ENCODE assay signal across 12 cellular contexts in genomic region chr2:20617081-20617575, GRCh38. TPM values are rescaled to one million over a fixed set of nuclear protein-coding genes. Genes with fewer than 3 reads are reported as not detected.
A peak's percentile ranks its signal among the peaks of the same experiment; 100 is the strongest.
DNase-seq lines count a peak whose midpoint lies in the region; ATAC-seq and TF ChIP-seq lines count a peak whose summit lies in the region.
"Had no signal": no experiment of that assay in that cellular context is flagged by ENCODE, and none has a peak within 500 bp of the region (broad histone marks: within the 10 kb centered on the region; RNA-seq: fewer than 3 reads in every experiment).

No MANE protein-coding gene starts in this region.

- H3K27me3 ChIP-seq in breast epithelium = no peaks in the 10 kb centered on the region
- H3K27me3 ChIP-seq: neutrophil had no signal

- no peak for ATAC-seq in stimulated activated effector memory CD8-positive, alpha-beta T cell treated with anti-CD3 and anti-CD28 coated beads, Interleukin-12 subunit alpha, Interleukin-12 subunit beta, amount 100 ng/mL, for 72 hours
- no peak for ATAC-seq in GM21723 (IDR thresholded peaks at IDR 0.05; ENCODE audit: unreplicated experiment)
- no peak for ATAC-seq in stimulated activated naive CD8-positive, alpha-beta T cell treated with anti-CD3 and anti-CD28 coated beads, Interleukin-15, amount 100 ng/mL, for 72 hours
- ATAC-seq in GM18907 (IDR thresholded peaks at IDR 0.05; ENCODE audit: unreplicated experiment) = no peak

- no peaks in the 10 kb centered on the region for H3K27me3 Mint-ChIP-seq in stimulated activated naive CD8-positive, alpha-beta T cell treated with anti-CD3 and anti-CD28 coated beads, Interleukin-15, amount 100 ng/mL, for 72 hours

- no peak for TF ChIP-seq POLR2A in breast epithelium (IDR thresholded peaks at IDR 0.05)

- H3K36me3 Mint-ChIP-seq in stimulated activated effector memory CD8-positive, alpha-beta T cell treated with anti-CD3 and anti-CD28 coated beads, Interleukin-12 subunit alpha, Interleukin-12 subunit beta, amount 100 ng/mL, for 72 hours = peaks cover 11% of the 10 kb centered on the region

- H3K36me3 ChIP-seq in breast epithelium = no peaks in the 10 kb centered on the region

- no peaks in the 10 kb centered on the region for H3K9me3 Mint-ChIP-seq in stimulated activated effector memory CD8-positive, alpha-beta T cell treated with anti-CD3 and anti-CD28 coated beads, Interleukin-12 subunit alpha, Interleukin-12 subunit beta, amount 100 ng/mL, for 72 hours
- no peaks in the 10 kb centered on the region for H3K9me3 Mint-ChIP-seq in stimulated activated naive CD8-positive, alpha-beta T cell treated with anti-CD3 and anti-CD28 coated beads, Interleukin-15, amount 100 ng/mL, for 72 hours

- peak; percentile 2 for DNase-seq in NCI-H2029 treated with DMSO at 0.1 percent for 48 hours (lab: John Stamatoyannopoulos, UW)
- DNase-seq in breast epithelium (ENCODE audit: low spot score in 2 of 2) = peak in 1 of 2 donors; percentile 61
- DNase-seq in left kidney (ENCODE audit: low read depth, low spot score) = peak; percentile 64
- DNase-seq in stimulated activated effector memory CD8-positive, alpha-beta T cell treated with anti-CD3 and anti-CD28 coated beads, Interleukin-12 subunit alpha, Interleukin-12 subunit beta, amount 100 ng/mL, for 72 hours (ENCODE audit: low spot score in 2 of 2) = no peak
- no peak for DNase-seq in stimulated activated naive CD8-positive, alpha-beta T cell treated with anti-CD3 and anti-CD28 coated beads, Interleukin-15, amount 100 ng/mL, for 72 hours
- DNase-seq in activated gamma-delta T cell treated with Interleukin-2 at 50 U/mL for 16 hours = no peak
- DNase-seq: activated CD4-positive, CD25-positive, alpha-beta regulatory T cell; effector memory CD4-positive, alpha-beta T cell; NCI-H2081 treated with DMSO at 0.1 percent for 48 hours had no signal

- H3K4me3 ChIP-seq in breast epithelium = no peak overlapping the region

- H3K4me1 ChIP-seq in breast epithelium = peaks cover 40 to 44% of the 10 kb centered on the region in 2 donors

- intact Hi-C loops in breast epithelium (cut with DNase I; ENCODE audit: low total_unique reads) = loop anchor here (10.0 kb wide), 1 partner anchor 62 kb away; no protein-coding TSS in a partner anchor

- peak overlapping the region; percentile 90 to 97 for H3K27ac ChIP-seq in breast epithelium

- no peak overlapping the region for H3K4me3 Mint-ChIP-seq in stimulated activated effector memory CD8-positive, alpha-beta T cell treated with anti-CD3 and anti-CD28 coated beads, Interleukin-12 subunit alpha, Interleukin-12 subunit beta, amount 100 ng/mL, for 72 hours
- H3K4me3 Mint-ChIP-seq in stimulated activated naive CD8-positive, alpha-beta T cell treated with anti-CD3 and anti-CD28 coated beads, Interleukin-15, amount 100 ng/mL, for 72 hours = no peak overlapping the region

- no peak for TF ChIP-seq CTCF in breast epithelium (IDR thresholded peaks at IDR 0.05)

- H3K9me3 ChIP-seq in breast epithelium = no peaks in the 10 kb centered on the region
- H3K9me3 ChIP-seq: neutrophil had no signal

- peak overlapping the region; percentile 76 for H3K27ac Mint-ChIP-seq in stimulated activated effector memory CD8-positive, alpha-beta T cell treated with anti-CD3 and anti-CD28 coated beads, Interleukin-12 subunit alpha, Interleukin-12 subunit beta, amount 100 ng/mL, for 72 hours
- H3K27ac Mint-ChIP-seq in stimulated activated naive CD8-positive, alpha-beta T cell treated with anti-CD3 and anti-CD28 coated beads, Interleukin-15, amount 100 ng/mL, for 72 hours = peak overlapping the region in 1 of 2 donors; percentile 27

- H3K4me1 Mint-ChIP-seq in stimulated activated effector memory CD8-positive, alpha-beta T cell treated with anti-CD3 and anti-CD28 coated beads, Interleukin-12 subunit alpha, Interleukin-12 subunit beta, amount 100 ng/mL, for 72 hours = peaks cover 6% of the 10 kb centered on the region
- no peaks in the 10 kb centered on the region for H3K4me1 Mint-ChIP-seq in stimulated activated naive CD8-positive, alpha-beta T cell treated with anti-CD3 and anti-CD28 coated beads, Interleukin-15, amount 100 ng/mL, for 72 hours

RNA-seq across cellular contexts. Expression of gene HS1BP3, which starts 33.8 kb away (rescaled TPM):
- total RNA-seq in breast epithelium = 10 to 100 TPM; 19.0 to 31.8 (median 25.9) TPM

RNA-seq across cellular contexts. Expression of gene GDF7, which starts 49.8 kb away (rescaled TPM):
- under 1 TPM; under 0.01 to 0.15 (median under 0.01) TPM for total RNA-seq in breast epithelium

Comparison
In these comparisons a context has a peak if more than half of its experiments do, and no peak if none do; other contexts are left out.
1. DNase-seq: peak in NCI-H2029 treated with DMSO at 0.1 percent for 48 hours (single experiment) and left kidney (single experiment); none in stimulated activated effector memory CD8-positive, alpha-beta T cell treated with anti-CD3 and anti-CD28 coated beads, Interleukin-12 subunit alpha, Interleukin-12 subunit beta, amount 100 ng/mL, for 72 hours (0 of 2), stimulated activated naive CD8-positive, alpha-beta T cell treated with anti-CD3 and anti-CD28 coated beads, Interleukin-15, amount 100 ng/mL, for 72 hours (0 of 2) and activated gamma-delta T cell treated with Interleukin-2 at 50 U/mL for 16 hours (single experiment).